ENCODE assay signal across 16 cellular contexts in genomic region chr10:109994711-109995110, GRCh38.
"Had no signal": no experiment of that assay in that cellular context is flagged by ENCODE, and none has a peak within 500 bp of the region (broad histone marks: within the 10 kb centered on the region; RNA-seq: fewer than 3 reads in every experiment).

No MANE protein-coding gene starts in this region.

- H3K36me3 ChIP-seq: gastroesophageal sphincter, neural progenitor cell, spleen had no signal

- H3K27me3 Mint-ChIP-seq: memory B cell; stimulated activated naive CD8-positive, alpha-beta T cell treated with anti-CD3 and anti-CD28 coated beads, Interleukin-15, amount 100 ng/mL, for 72 hours had no signal

- H3K9me3 ChIP-seq: gastroesophageal sphincter, spleen, testis had no signal

- ATAC-seq: activated CD8-positive, alpha-beta memory T cell treated with anti-CD3 and anti-CD28 coated beads, Interleukin-2, amount 10 ng/mL, durations not matched to agents 7 days and 5 days; gastroesophageal sphincter; left ventricle myocardium superior; sciatic nerve; stimulated activated naive CD8-positive, alpha-beta T cell treated with anti-CD3 and anti-CD28 coated beads, Interleukin-15, amount 100 ng/mL, for 72 hours had no signal

- H3K4me3 Mint-ChIP-seq: activated CD8-positive, alpha-beta memory T cell treated with anti-CD3 and anti-CD28 coated beads, Interleukin-2, amount 10 ng/mL, durations not matched to agents 7 days and 5 days; activated naive CD4-positive, alpha-beta T cell treated with anti-CD3 and anti-CD28 coated beads for 36 hours; memory B cell; neural progenitor cell; stimulated activated naive CD8-positive, alpha-beta T cell treated with anti-CD3 and anti-CD28 coated beads, Interleukin-15, amount 100 ng/mL, for 72 hours had no signal

- H3K36me3 Mint-ChIP-seq: activated CD8-positive, alpha-beta memory T cell treated with anti-CD3 and anti-CD28 coated beads, Interleukin-2, amount 10 ng/mL, durations not matched to agents 7 days and 5 days; memory B cell; neural progenitor cell had no signal

- H3K27me3 ChIP-seq: gastroesophageal sphincter, neural progenitor cell, spleen, testis had no signal

- H3K27ac Mint-ChIP-seq: activated CD8-positive, alpha-beta memory T cell treated with anti-CD3 and anti-CD28 coated beads, Interleukin-2, amount 10 ng/mL, durations not matched to agents 7 days and 5 days; activated naive CD4-positive, alpha-beta T cell treated with anti-CD3 and anti-CD28 coated beads for 36 hours; activated T-helper 2 cell treated with anti-CD3 and anti-CD28 coated beads, Interferon-gamma antibody, Interleukin-2, Interleukin-4, amounts not matched to agents 10 μg/mL and 5 μg/mL and 100 μg/mL, durations not matched to agents 14 hours and 24 hours and 36 hours; memory B cell; neural progenitor cell; stimulated activated naive CD8-positive, alpha-beta T cell treated with anti-CD3 and anti-CD28 coated beads, Interleukin-15, amount 100 ng/mL, for 72 hours had no signal

- H3K4me3 ChIP-seq: gastroesophageal sphincter, neural progenitor cell, spleen, testis had no signal

- H3K27ac ChIP-seq: gastroesophageal sphincter, neural progenitor cell, spleen, testis had no signal

- H3K9me3 Mint-ChIP-seq: activated naive CD4-positive, alpha-beta T cell treated with anti-CD3 and anti-CD28 coated beads for 36 hours; activated T-helper 2 cell treated with anti-CD3 and anti-CD28 coated beads, Interferon-gamma antibody, Interleukin-2, Interleukin-4, amounts not matched to agents 10 μg/mL and 5 μg/mL and 100 μg/mL, durations not matched to agents 14 hours and 24 hours and 36 hours; neural progenitor cell had no signal

- DNase-seq: activated CD4-positive, alpha-beta T cell treated with anti-CD3 and anti-CD28 coated beads, Interleukin-2, amount 50 U/mL, for 48 hours; activated CD4-positive, CD25-positive, alpha-beta regulatory T cell treated with anti-CD3 and anti-CD28 coated beads, Interleukin-2, amount 50 U/mL, for 72 hours; activated CD8-positive, alpha-beta memory T cell treated with anti-CD3 and anti-CD28 coated beads, Interleukin-2, amount 10 ng/mL, durations not matched to agents 7 days and 5 days; activated naive CD4-positive, alpha-beta T cell treated with anti-CD3 and anti-CD28 coated beads for 36 hours; activated T-cell treated with anti-CD3 and anti-CD28 coated beads, Interleukin-2, amount 50 U/mL, for 1 hour; erythroblast; left ventricle myocardium superior; spleen; stimulated activated naive CD8-positive, alpha-beta T cell treated with anti-CD3 and anti-CD28 coated beads, Interleukin-15, amount 100 ng/mL, for 72 hours; T-helper 9 cell; testis had no signal
